8 cellular contexts compared by ENCODE assay signal in the genomic region with DNA sequence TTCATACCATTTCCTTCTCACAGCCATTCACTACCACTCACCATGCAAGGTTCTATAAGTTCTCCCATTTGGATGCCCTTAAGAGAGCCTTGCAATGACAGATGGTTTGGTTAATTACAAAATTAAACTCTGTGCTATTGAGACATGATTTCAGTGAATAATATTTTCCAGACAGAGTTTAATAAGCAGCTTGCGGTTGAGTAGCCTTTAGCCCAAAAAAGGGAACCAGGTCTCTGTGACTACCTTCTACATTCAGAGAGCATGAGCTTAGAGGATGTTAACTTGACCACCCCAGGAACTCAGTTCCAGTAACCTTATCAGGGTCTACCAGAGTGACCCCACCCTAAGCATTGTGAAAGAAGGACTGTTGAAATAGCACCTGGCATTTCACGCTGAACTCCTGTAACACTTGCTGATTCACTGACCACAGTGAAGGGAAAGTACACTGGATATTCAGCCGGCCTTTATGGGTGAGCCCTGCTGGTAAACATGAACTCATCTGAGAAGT.
A peak's percentile ranks its signal among the peaks of the same experiment; 100 is the strongest.
DNase-seq lines count a peak whose midpoint lies in the region; ATAC-seq and TF ChIP-seq lines count a peak whose summit lies in the region.
"Had no signal": no experiment of that assay in that cellular context is flagged by ENCODE, and none has a peak within 500 bp of the region (broad histone marks: within the 10 kb centered on the region; RNA-seq: fewer than 3 reads in every experiment).

No MANE protein-coding gene starts in this region.

- no peaks in the 10 kb centered on the region for H3K4me1 ChIP-seq in foreskin keratinocyte

- DNase-seq in NOMO-1 treated with DMSO at 0.1 percent for 48 hours (lab: John Stamatoyannopoulos, UW; ENCODE audit: unreplicated experiment) = peak; percentile 99
- peak; percentile 74 to 83 for DNase-seq in foreskin keratinocyte
- no peak for DNase-seq in SK-N-DZ (ENCODE audit: low spot score)
- DNase-seq in middle frontal gyrus (ENCODE audit: extremely low spot score, low spot score) = no peak
- DNase-seq in activated CD8-positive, alpha-beta memory T cell treated with anti-CD3 and anti-CD28 coated beads, Interleukin-2, amount 50 U/mL, for 4 hours = no peak

- TF ChIP-seq CTCF in foreskin keratinocyte (conservative IDR thresholded peaks at IDR 0.05) = no peak

- no peaks in the 10 kb centered on the region for H3K27me3 ChIP-seq in foreskin keratinocyte

- H3K27ac ChIP-seq in foreskin keratinocyte = no peak overlapping the region
- H3K27ac ChIP-seq: VCaP had no signal

- ATAC-seq in GM18868 (IDR thresholded peaks at IDR 0.05; ENCODE audit: unreplicated experiment) (peak; percentile 83), HG02852 (IDR thresholded peaks at IDR 0.05; ENCODE audit: unreplicated experiment) (peak; percentile 75), foreskin keratinocyte (peak; percentile 81)

Comparison
In these comparisons a context has a peak if more than half of its experiments do, and no peak if none do; other contexts are left out.
1. DNase-seq: peak in NOMO-1 treated with DMSO at 0.1 percent for 48 hours (single experiment) and foreskin keratinocyte (2 of 2); none in SK-N-DZ (single experiment), middle frontal gyrus (single experiment) and activated CD8-positive, alpha-beta memory T cell treated with anti-CD3 and anti-CD28 coated beads, Interleukin-2, amount 50 U/mL, for 4 hours (single experiment).
2. Peak in every context shown above with its lines, with median percentiles within 50 percentile points of each other: ATAC-seq.